ENCODE assay signal across 8 cellular contexts in the genomic region with DNA sequence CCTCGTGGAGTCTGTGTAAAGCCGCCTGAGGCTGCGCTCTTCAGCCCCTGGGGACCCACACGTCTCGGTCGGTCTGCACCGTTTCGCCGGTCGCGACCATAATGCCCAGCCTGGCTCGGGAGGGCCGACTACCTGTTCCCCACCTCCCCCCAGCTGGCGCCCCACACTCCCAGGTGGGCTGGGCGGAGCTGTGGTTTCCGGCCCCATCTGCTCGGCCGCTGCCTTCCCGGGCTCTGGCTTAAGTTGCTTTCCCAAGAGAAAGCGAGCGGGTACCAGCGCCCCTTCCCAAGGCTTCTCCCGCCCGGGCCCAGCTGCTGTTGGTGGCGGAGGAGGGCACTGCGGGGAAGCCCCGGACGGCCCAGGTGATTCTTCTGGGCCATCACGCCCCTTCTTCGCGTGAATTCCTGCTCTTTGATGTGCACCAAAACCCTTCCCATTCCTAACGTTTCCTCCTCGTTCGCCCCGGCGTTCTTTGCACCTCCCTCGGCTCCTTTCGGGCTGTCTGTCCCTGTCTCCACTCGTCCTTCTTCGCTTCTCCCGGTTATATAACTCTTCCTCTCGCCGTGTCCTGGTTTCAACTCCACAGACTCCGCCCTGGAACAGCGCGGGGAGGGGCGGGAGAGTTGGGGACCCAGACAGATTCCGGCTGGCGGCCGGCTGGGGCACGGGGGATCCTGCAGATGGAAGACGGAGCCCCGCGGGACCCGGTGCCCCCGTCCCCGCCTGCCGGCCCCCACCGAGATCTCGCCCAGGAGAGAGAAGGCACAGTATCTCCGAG. TPM values are rescaled to one million over a fixed set of nuclear protein-coding genes. Genes with fewer than 3 reads are reported as not detected.
DNase-seq lines count a peak whose midpoint lies in the region; ATAC-seq and TF ChIP-seq lines count a peak whose summit lies in the region.

No MANE protein-coding gene starts in this region.

- H3K9me3 ChIP-seq in ES-I3 (ENCODE audit: control insufficient read depth, insufficient read depth, low read length), result no peaks in the 10 kb centered on the region

- peaks cover 0 to 2% of the 10 kb centered on the region in 2 donors for H3K27me3 Mint-ChIP-seq in natural killer cell treated with Interleukin-12 subunit alpha and Interleukin-12 subunit beta and Interleukin-15 and Interleukin-18, amount 100 ng/mL, for 72 hours

- no peaks in the 10 kb centered on the region for H3K36me3 ChIP-seq in ES-I3 (ENCODE audit: insufficient read depth, low read length)

- H3K4me3 Mint-ChIP-seq in natural killer cell treated with Interleukin-12 subunit alpha and Interleukin-12 subunit beta and Interleukin-15 and Interleukin-18, amount 100 ng/mL, for 72 hours, result peak overlapping the region; percentile 94

- H3K36me3 Mint-ChIP-seq in natural killer cell treated with Interleukin-12 subunit alpha and Interleukin-12 subunit beta and Interleukin-15 and Interleukin-18, amount 100 ng/mL, for 72 hours, result no peaks in the 10 kb centered on the region

- peaks cover 59 to 66% of the 10 kb centered on the region in 2 donors for H3K4me1 Mint-ChIP-seq in natural killer cell treated with Interleukin-12 subunit alpha and Interleukin-12 subunit beta and Interleukin-15 and Interleukin-18, amount 100 ng/mL, for 72 hours (ENCODE audit: low read depth in 2 of 2)

- peak overlapping the region; percentile 82 for H3K9ac ChIP-seq in ES-I3 (ENCODE audit: low read depth, low read length)

- H3K4me1 ChIP-seq in ES-I3 (ENCODE audit: insufficient read depth, low read length), result peaks cover 11% of the 10 kb centered on the region

- H3K27ac Mint-ChIP-seq in natural killer cell treated with Interleukin-12 subunit alpha and Interleukin-12 subunit beta and Interleukin-15 and Interleukin-18, amount 100 ng/mL, for 72 hours, result peak overlapping the region; percentile 79 to 92

- DNase-seq in NCI-H146 (lab: John Stamatoyannopoulos, UW) (peak; percentile 69), fibroblast of pulmonary artery (ENCODE audit: low read depth) (peak; percentile 78), NCI-H1105 (lab: John Stamatoyannopoulos, UW) (no peak)
- DNase-seq in activated CD8-positive, alpha-beta memory T cell treated with anti-CD3 and anti-CD28 coated beads, Interleukin-2, amount 50 U/mL, for 4 hours, result peak; percentile 48
- DNase-seq in natural killer cell treated with Interleukin-12 subunit alpha and Interleukin-12 subunit beta and Interleukin-15 and Interleukin-18, amount 100 ng/mL, for 72 hours (ENCODE audit: low spot score), result peak; percentile 56

- TF ChIP-seq CTCF in fibroblast of pulmonary artery (IDR thresholded peaks at IDR 0.05; ENCODE audit: low read length, missing control alignments), result no peak

- no peaks in the 10 kb centered on the region for H3K9me3 Mint-ChIP-seq in natural killer cell treated with Interleukin-12 subunit alpha and Interleukin-12 subunit beta and Interleukin-15 and Interleukin-18, amount 100 ng/mL, for 72 hours

- peak overlapping the region; percentile 69 for H3K4me3 ChIP-seq in fibroblast of pulmonary artery (replicated peaks; ENCODE audit: low read depth, low read length)

- ATAC-seq in GM21529 (IDR thresholded peaks at IDR 0.05; ENCODE audit: unreplicated experiment) (peak; percentile 38), GM19397 (IDR thresholded peaks at IDR 0.05; ENCODE audit: unreplicated experiment) (no peak)
- ATAC-seq in natural killer cell treated with Interleukin-12 subunit alpha and Interleukin-12 subunit beta and Interleukin-15 and Interleukin-18, amount 100 ng/mL, for 72 hours, result no peak

RNA-seq across cellular contexts. Expression of gene KDM6B, which starts 2.0 kb away (rescaled TPM):
- 10 to 100 TPM; 52.0 to 67.6 TPM for total RNA-seq in natural killer cell treated with Interleukin-12 subunit alpha and Interleukin-12 subunit beta and Interleukin-15 and Interleukin-18, amount 100 ng/mL, for 72 hours

RNA-seq across cellular contexts. Expression of gene TMEM88, which starts 18.9 kb away (rescaled TPM):
- 1 to 10 TPM; 2.4 to 2.7 TPM for total RNA-seq in natural killer cell treated with Interleukin-12 subunit alpha and Interleukin-12 subunit beta and Interleukin-15 and Interleukin-18, amount 100 ng/mL, for 72 hours

RNA-seq across cellular contexts. Expression of gene NAA38, which starts 21.4 kb away (rescaled TPM):
- total RNA-seq in natural killer cell treated with Interleukin-12 subunit alpha and Interleukin-12 subunit beta and Interleukin-15 and Interleukin-18, amount 100 ng/mL, for 72 hours, result 100 to 1,000 TPM in 1 of 2 donors, 10 to 100 TPM in 1; 54.1 to 105 TPM

RNA-seq across cellular contexts. Expression of gene CYB5D1, which starts 21.8 kb away (rescaled TPM):
- 10 to 100 TPM; 11.3 to 12.9 TPM for total RNA-seq in natural killer cell treated with Interleukin-12 subunit alpha and Interleukin-12 subunit beta and Interleukin-15 and Interleukin-18, amount 100 ng/mL, for 72 hours

RNA-seq across cellular contexts. Expression of gene CHD3, which starts 52.6 kb away (rescaled TPM):
- total RNA-seq in natural killer cell treated with Interleukin-12 subunit alpha and Interleukin-12 subunit beta and Interleukin-15 and Interleukin-18, amount 100 ng/mL, for 72 hours, result 100 to 1,000 TPM; 106 to 192 TPM
